ENCODE assay signal across 7 cellular contexts in genomic region chr22:46519377-46519776, GRCh38.
"Had no signal": no experiment of that assay in that cellular context is flagged by ENCODE, and none has a peak within 500 bp of the region (broad histone marks: within the 10 kb centered on the region; RNA-seq: fewer than 3 reads in every experiment).

No MANE protein-coding gene starts in this region.

- H3K4me3 ChIP-seq: GM23248, K562 had no signal

- DNase-seq: GM23248, GOT3, H9, HCEC 1CT, IMR-90 had no signal

- H3K9ac ChIP-seq: GM23248 had no signal

- H3K4me3 Mint-ChIP-seq: H9 had no signal

- ATAC-seq: K562 had no signal

- H3K9me3 Mint-ChIP-seq: H9 had no signal

- FAIRE-seq: K562 had no signal

- H3K27ac ChIP-seq: GM23248, HL-60 had no signal

- H2AFZ ChIP-seq: GM23248 had no signal

- H3K27ac Mint-ChIP-seq: H9 had no signal
